7 cellular contexts compared by ENCODE assay signal in genomic region chr1:70366997-70367396, GRCh38. TPM values are rescaled to one million over a fixed set of nuclear protein-coding genes. Genes with fewer than 3 reads are reported as not detected.
DNase-seq lines count a peak whose midpoint lies in the region; FAIRE-seq and TF ChIP-seq lines count a peak whose summit lies in the region.
"Not testable (repeated sequence)": the region's sequence is repeated elsewhere in the genome, so short reads cannot be mapped to it uniquely, and the experiment has no call there.

No MANE protein-coding gene starts in this region.

- H3K4me1 ChIP-seq in HUES6 (ENCODE audit: control insufficient read depth, insufficient read depth, low read length) (peaks cover 18% of the 10 kb centered on the region; the same call in 1 of the 2 replicates), keratinocyte (ENCODE audit: control insufficient read depth, extremely low read depth, insufficient read depth, low read length) (peaks cover 11% of the 10 kb centered on the region)
- H3K4me1 ChIP-seq in esophagus (ENCODE audit: control insufficient read depth in 2 of 2, insufficient read depth in 2 of 2, low read length in 1 of 2); mucosa of rectum (ENCODE audit: control insufficient read depth in 2 of 2, insufficient read depth in 2 of 2, low read length in 2 of 2): not testable (repeated sequence)

- DNase-seq in ELF-1 (ENCODE audit: low read depth, low spot score) (peak; percentile 43), SW480 (ENCODE audit: low spot score) (peak; percentile 52), bronchial epithelial cell (ENCODE audit: low read depth) (peak; percentile 43)
- not testable (repeated sequence) for DNase-seq in keratinocyte (ENCODE audit: low read depth, low spot score)

- not testable (repeated sequence) for FAIRE-seq in bronchial epithelial cell (lab: Jason Lieb, UNC); keratinocyte (lab: Jason Lieb, UNC)

- H3K9ac ChIP-seq in HUES6 (ENCODE audit: low read length), result peak overlapping the region; percentile 93
- H3K9ac ChIP-seq in keratinocyte (ENCODE audit: control insufficient read depth, extremely low read depth, insufficient read depth, low read length); mucosa of rectum (ENCODE audit: low read depth in 1 of 2, low read length in 2 of 2): not testable (repeated sequence)

- H3K4me3 ChIP-seq in HUES6 (ENCODE audit: low read depth, low read length) (peak overlapping the region; percentile 61; the same call in 1 of the 2 replicates), mucosa of rectum (ENCODE audit: low read length in 2 of 2) (peak overlapping the region in 1 of 2 donors; percentile 42)
- not testable (repeated sequence) for H3K4me3 ChIP-seq in bronchial epithelial cell (ENCODE audit: low read depth, low read length); esophagus (ENCODE audit: low read depth in 1 of 2, low read length in 2 of 2); keratinocyte (ENCODE audit: control insufficient read depth in 2 of 3, extremely low read depth in 1 of 3, insufficient read depth in 2 of 3, low read depth in 1 of 3, low read length in 3 of 3)

- TF ChIP-seq CTCF in bronchial epithelial cell (IDR thresholded peaks at IDR 0.05; ENCODE audit: insufficient read depth, low read length, severe bottlenecking); keratinocyte (optimal IDR thresholded peaks at IDR 0.05 in 1 of 3, IDR thresholded peaks at IDR 0.05 in 1 of 3, conservative IDR thresholded peaks at IDR 0.05 in 1 of 3; ENCODE audit: extremely low read depth in 1 of 3, insufficient read depth in 2 of 3, low read length in 3 of 3): not testable (repeated sequence)

- H3K27me3 ChIP-seq in HUES6 (ENCODE audit: control insufficient read depth, insufficient read depth, low read length); bronchial epithelial cell (ENCODE audit: control insufficient read depth, insufficient read depth, low read length); esophagus (ENCODE audit: control insufficient read depth in 1 of 2, insufficient read depth in 2 of 2, low read length in 2 of 2); keratinocyte (ENCODE audit: control insufficient read depth, extremely low read depth, insufficient read depth, low read length); mucosa of rectum (ENCODE audit: control insufficient read depth in 2 of 2, insufficient read depth in 2 of 2, low read length in 2 of 2): not testable (repeated sequence)

- not testable (repeated sequence) for H3K79me2 ChIP-seq in keratinocyte (ENCODE audit: control insufficient read depth, insufficient read depth, low read length)

- not testable (repeated sequence) for H3K9me1 ChIP-seq in keratinocyte (ENCODE audit: control insufficient read depth, extremely low read depth, insufficient read depth, low read length)

- 83 to 91% methylated on average over 3 of the region's 3 CpGs for WGBS in esophagus, 2 donors

- not testable (repeated sequence) for H2AFZ ChIP-seq in keratinocyte (ENCODE audit: control insufficient read depth, low read length)

- not testable (repeated sequence) for H3K36me3 ChIP-seq in HUES6 (ENCODE audit: control insufficient read depth, insufficient read depth, low read length); bronchial epithelial cell (ENCODE audit: control insufficient read depth, insufficient read depth, low read length); esophagus (ENCODE audit: control insufficient read depth in 2 of 2, insufficient read depth in 2 of 2, low read length in 1 of 2); keratinocyte (ENCODE audit: control insufficient read depth in 2 of 2, extremely low read depth in 1 of 2, insufficient read depth in 2 of 2, low read length in 2 of 2); mucosa of rectum (ENCODE audit: control insufficient read depth in 2 of 2, insufficient read depth in 2 of 2, low read length in 2 of 2)

- not testable (repeated sequence) for H3K9me3 ChIP-seq in HUES6 (ENCODE audit: control insufficient read depth, insufficient read depth, low read depth, low read length); esophagus (ENCODE audit: control insufficient read depth in 2 of 2, insufficient read depth in 1 of 2, low read depth in 1 of 2, low read length in 1 of 2); keratinocyte (ENCODE audit: control insufficient read depth, low read depth, low read length); mucosa of rectum (ENCODE audit: control insufficient read depth in 2 of 2, low read length in 2 of 2)

- H4K20me1 ChIP-seq in keratinocyte (ENCODE audit: control insufficient read depth, extremely low read depth, insufficient read depth, low read length), result not testable (repeated sequence)

- H3K27ac ChIP-seq in HUES6 (ENCODE audit: low read depth, low read length) (peak overlapping the region; percentile 71; the same call in 1 of the 2 replicates), esophagus (ENCODE audit: low read depth in 2 of 2, low read length in 1 of 2) (peak overlapping the region; percentile 23 to 49), mucosa of rectum (ENCODE audit: low read depth in 2 of 2, low read length in 2 of 2) (peak overlapping the region; percentile 16 to 62)
- not testable (repeated sequence) for H3K27ac ChIP-seq in keratinocyte (ENCODE audit: control insufficient read depth, insufficient read depth, low read length)

- dilution Hi-C loops in keratinocyte (cut with MboI; ENCODE audit: extremely low pct_ligation_motif_present, low sequenced_read_pairs), result not testable (repeated sequence)

- H3K4me2 ChIP-seq in keratinocyte (ENCODE audit: control insufficient read depth, extremely low read depth, insufficient read depth, low read depth, low read length), result peak overlapping the region; percentile 20

RNA-seq across cellular contexts. Expression of gene ANKRD13C, which starts 12.5 kb away (rescaled TPM):
- 16.1 and 25.1 TPM in 2 replicates for total RNA-seq in bronchial epithelial cell
- polyA plus RNA-seq in esophagus (1 to 10 TPM; 6.4 to 7.2 TPM), keratinocyte (7.8 to 13.4 TPM (median 8.8 TPM) in 3 replicates)
- 10.0 TPM for polyA plus RNA-seq in keratinocyte (2011; ENCODE audit: low read depth)
- 7.9 and 11.8 TPM in 2 replicates for polyA plus RNA-seq in keratinocyte (2011; cell fraction: cytosol; rRNA removed)
- 7.7 and 10.8 TPM in 2 replicates for polyA plus RNA-seq in keratinocyte (2011; cell fraction: nucleus; rRNA removed)
- 9.1 and 9.7 TPM in 2 replicates for polyA plus RNA-seq in keratinocyte (2012; ENCODE audit: low replicate concordance)
- 2.0 to 10.2 TPM (median 5.7 TPM) in 3 replicates for polyA minus RNA-seq in keratinocyte
- polyA minus RNA-seq in keratinocyte (2011; cell fraction: cytosol; rRNA and poly(A)+ RNA removed), result 22.8 TPM
- polyA minus RNA-seq in keratinocyte (2011; cell fraction: nucleus; rRNA and poly(A)+ RNA removed), result 14.4 and 19.1 TPM in 2 replicates

RNA-seq across cellular contexts. Expression of gene CTH, which starts 44.1 kb away (rescaled TPM):
- 11.6 and 14.2 TPM in 2 replicates for total RNA-seq in bronchial epithelial cell
- polyA plus RNA-seq in esophagus, result 1 to 10 TPM; 3.4 to 9.4 TPM
- polyA plus RNA-seq in keratinocyte, result 3.8 to 5.0 TPM (median 4.4 TPM) in 3 replicates
- 3.0 TPM for polyA plus RNA-seq in keratinocyte (2011; ENCODE audit: low read depth)
- 2.8 and 6.1 TPM in 2 replicates for polyA plus RNA-seq in keratinocyte (2011; cell fraction: cytosol; rRNA removed)
- 4.8 and 6.3 TPM in 2 replicates for polyA plus RNA-seq in keratinocyte (2011; cell fraction: nucleus; rRNA removed)
- polyA plus RNA-seq in keratinocyte (2012; ENCODE audit: low replicate concordance), result 2.9 and 7.3 TPM in 2 replicates
- 1.9 to 4.3 TPM (median 4.0 TPM) in 3 replicates for polyA minus RNA-seq in keratinocyte
- 6.9 TPM for polyA minus RNA-seq in keratinocyte (2011; cell fraction: cytosol; rRNA and poly(A)+ RNA removed)
- 5.0 and 6.0 TPM in 2 replicates for polyA minus RNA-seq in keratinocyte (2011; cell fraction: nucleus; rRNA and poly(A)+ RNA removed)
